Comparison of ENCODE assay signal across 20 cellular contexts in genomic region chr22:45707605-45708004, GRCh38. TPM values are rescaled to one million over a fixed set of nuclear protein-coding genes. Genes with fewer than 3 reads are reported as not detected.
A peak's percentile ranks its signal among the peaks of the same experiment; 100 is the strongest.
DNase-seq lines count a peak whose midpoint lies in the region; ATAC-seq, FAIRE-seq and TF ChIP-seq lines count a peak whose summit lies in the region.
"Had no signal": no experiment of that assay in that cellular context is flagged by ENCODE, and none has a peak within 500 bp of the region (broad histone marks: within the 10 kb centered on the region; RNA-seq: fewer than 3 reads in every experiment).

No MANE protein-coding gene starts in this region.

- H2AFZ ChIP-seq in smooth muscle cell (ENCODE audit: low read depth) = no peak overlapping the region
- H2AFZ ChIP-seq: GM23248 had no signal

- H3K4me3 Mint-ChIP-seq in progenitor cell of endocrine pancreas (ENCODE audit: low read depth) = no peak overlapping the region
- H3K4me3 Mint-ChIP-seq: B cell; CD4-positive, CD25-positive, alpha-beta regulatory T cell; CD8-positive, alpha-beta T cell; H9 had no signal

- FAIRE-seq in A549 (lab: Jason Lieb, UNC) (no peak), GM19239 (lab: Jason Lieb, UNC) (no peak)
- FAIRE-seq: G401.6, GM12892 had no signal

- H3K9me3 Mint-ChIP-seq in progenitor cell of endocrine pancreas (ENCODE audit: low read depth) = no peaks in the 10 kb centered on the region
- H3K9me3 Mint-ChIP-seq: CD4-positive, CD25-positive, alpha-beta regulatory T cell; CD8-positive, alpha-beta T cell; H9 had no signal

- H4K20me1 ChIP-seq in smooth muscle cell (ENCODE audit: low read depth) = peaks cover 80% of the 10 kb centered on the region

- TF ChIP-seq CTCF in A549 (IDR thresholded peaks at IDR 0.05) (no peak), RWPE2 (IDR thresholded peaks at IDR 0.05; ENCODE audit: poor library complexity, severe bottlenecking) (no peak), right lobe of liver (IDR thresholded peaks at IDR 0.05) (no peak), smooth muscle cell (IDR thresholded peaks at IDR 0.05; ENCODE audit: borderline replicate concordance, insufficient read depth, poor library complexity, severe bottlenecking) (no peak), progenitor cell of endocrine pancreas (IDR thresholded peaks at IDR 0.05; ENCODE audit: unreplicated experiment) (no peak)

- TF ChIP-seq POLR2A in A549 (IDR thresholded peaks at IDR 0.05; ENCODE audit: low read length) (no peak), right lobe of liver (IDR thresholded peaks at IDR 0.05) (no peak)

- H3K27me3 ChIP-seq in RWPE2 (ENCODE audit: insufficient read depth, poor library complexity, severe bottlenecking) (no peaks in the 10 kb centered on the region), right lobe of liver (no peaks in the 10 kb centered on the region), smooth muscle cell (ENCODE audit: low read depth) (no peaks in the 10 kb centered on the region)
- H3K27me3 ChIP-seq: BLaER1 had no signal

- TF ChIP-seq RAD21 in A549 (conservative IDR thresholded peaks at IDR 0.05 in 1 of 2, IDR thresholded peaks at IDR 0.05 in 1 of 2) = no peak

- H3K9ac ChIP-seq in smooth muscle cell (ENCODE audit: low read depth) = no peak overlapping the region
- H3K9ac ChIP-seq: BLaER1, GM23248 had no signal

- H3K4me1 ChIP-seq in A549 (peaks cover 87% of the 10 kb centered on the region), RWPE2 (ENCODE audit: insufficient read depth, poor library complexity, severe bottlenecking) (peaks cover 29% of the 10 kb centered on the region), right lobe of liver (peaks cover 0 to 33% (median 14%) of the 10 kb centered on the region in 4 donors), smooth muscle cell (ENCODE audit: low read depth) (peaks cover 11% of the 10 kb centered on the region)
- H3K4me1 ChIP-seq: Caco-2 had no signal

- H3K4me1 Mint-ChIP-seq in progenitor cell of endocrine pancreas (ENCODE audit: low read depth) = peaks cover 3% of the 10 kb centered on the region

- 32% methylated on average over 2 of the region's 2 CpGs for WGBS in A549 (ENCODE audit: missing lambda C conversion rate)
- 46% methylated on average over 2 of the region's 2 CpGs for WGBS in right lobe of liver (ENCODE audit: insufficient coverage, low coverage, low lambda C conversion rate, missing lambda C conversion rate)
- WGBS in smooth muscle cell (ENCODE audit: low lambda C conversion rate) = 97% methylated on average over 2 of the region's 2 CpGs

- H3K4me2 ChIP-seq in A549 (peak overlapping the region; percentile 60), smooth muscle cell (no peak overlapping the region)
- H3K4me2 ChIP-seq: BLaER1 had no signal

- no peak for ATAC-seq in A549
- ATAC-seq in RWPE2 (ENCODE audit: low read depth) = no peak
- peak; percentile 50 to 82 (median 66) for ATAC-seq in right lobe of liver
- ATAC-seq in HG03280 (IDR thresholded peaks at IDR 0.05; ENCODE audit: unreplicated experiment) = no peak
- ATAC-seq: CD8-positive, alpha-beta T cell; HCT116 had no signal

- DNase-seq in A549 (ENCODE audit: low read depth in 1 of 2, low spot score in 1 of 2) (no peak), RWPE2 (ENCODE audit: low spot score) (no peak), right lobe of liver (no peak), smooth muscle cell (lab: John Stamatoyannopoulos, UW; ENCODE audit: unreplicated experiment) (no peak), progenitor cell of endocrine pancreas (ENCODE audit: low spot score, unreplicated experiment) (no peak), GM19239 (ENCODE audit: insufficient read length, low spot score) (no peak)
- DNase-seq: Caco-2; CD4-positive, CD25-positive, alpha-beta regulatory T cell; CD8-positive, alpha-beta T cell; DMS153; DND-41; GM23248; H9 had no signal

- H3K27me3 Mint-ChIP-seq in progenitor cell of endocrine pancreas = no peaks in the 10 kb centered on the region
- H3K27me3 Mint-ChIP-seq: B cell; CD4-positive, CD25-positive, alpha-beta regulatory T cell had no signal

- POLR2A ChIA-PET in A549 (lab: Yijun Ruan, JAX) = no interaction called here

- H3K4me3 ChIP-seq in A549 = no peak overlapping the region
- no peak overlapping the region for H3K4me3 ChIP-seq in RWPE2 (ENCODE audit: severe bottlenecking)
- no peak overlapping the region for H3K4me3 ChIP-seq in right lobe of liver
- no peak overlapping the region for H3K4me3 ChIP-seq in smooth muscle cell
- H3K4me3 ChIP-seq: BLaER1, GM23248 had no signal

- CTCF ChIA-PET in A549 (lab: Yijun Ruan, JAX) = no interaction called here

- H3K27ac ChIP-seq in A549 = peak overlapping the region; percentile 86 to 94
- H3K27ac ChIP-seq in RWPE2 (ENCODE audit: poor library complexity, severe bottlenecking) = peak overlapping the region; percentile 68
- H3K27ac ChIP-seq in right lobe of liver = peak overlapping the region; percentile 37 to 79 (median 52)
- H3K27ac ChIP-seq in smooth muscle cell (ENCODE audit: low read depth) = peak overlapping the region; percentile 27
- H3K27ac ChIP-seq: BLaER1, C4-2B, GM23248 had no signal

- H3K9me3 ChIP-seq in A549 (no peaks in the 10 kb centered on the region), RWPE2 (ENCODE audit: severe bottlenecking) (no peaks in the 10 kb centered on the region), right lobe of liver (no peaks in the 10 kb centered on the region), smooth muscle cell (replicated peaks; ENCODE audit: low read depth) (no peaks in the 10 kb centered on the region)
- H3K9me3 ChIP-seq: Caco-2 had no signal

- TF ChIP-seq EP300 in A549 (IDR thresholded peaks at IDR 0.05) = no peak

- H3K79me2 ChIP-seq in smooth muscle cell (ENCODE audit: low read depth) = peaks cover 68% of the 10 kb centered on the region

- intact Hi-C loops in right lobe of liver (cut with DNase I) = no loop called here

- H3K27ac Mint-ChIP-seq in progenitor cell of endocrine pancreas = no peak overlapping the region
- H3K27ac Mint-ChIP-seq: B cell, H9 had no signal

- peaks cover 20% of the 10 kb centered on the region for H3F3A ChIP-seq in smooth muscle cell (ENCODE audit: low read depth)

- peaks cover 50% of the 10 kb centered on the region for H3K36me3 Mint-ChIP-seq in progenitor cell of endocrine pancreas (ENCODE audit: insufficient read depth)

- H3K36me3 ChIP-seq in RWPE2 (ENCODE audit: low read depth) (peaks cover 58% of the 10 kb centered on the region), right lobe of liver (peaks cover 0 to 14% (median 4%) of the 10 kb centered on the region in 4 donors), smooth muscle cell (ENCODE audit: low read depth) (peaks cover 7% of the 10 kb centered on the region)

TF ChIP-seq in A549, 52 proteins besides CTCF, POLR2A, EP300 and RAD21:
- 0 out of 4 replicates have a peak, but pooled peaks of 1 of the 2 experiments have one; percentile 9 for TF ChIP-seq CEBPB (IDR thresholded peaks at IDR 0.05)
- TF ChIP-seq FOXS1 (CRISPR knock-in tag; IDR thresholded peaks at IDR 0.05) = no peak
TF ChIP-seq in A549: peak in this region for 1.

RNA-seq across cellular contexts. Expression of gene ATXN10, which starts 36.0 kb away (rescaled TPM):
- polyA plus RNA-seq in A549 (2011; rRNA removed) (281 and 378 TPM in 2 replicates), A549 (2017; fragmentation: RNase III; extraction: RNeasy Plus Mini Kit Qiagen cat#74134 plus additional on column Dnase treatment) (126 to 142 TPM (median 129 TPM) in 3 replicates), smooth muscle cell (131 and 164 TPM in 2 replicates)
- 103 and 107 TPM in 2 replicates for polyA plus RNA-seq in A549 (2012; cell fraction: cytosol; rRNA removed)
- polyA plus RNA-seq in A549 (2012; cell fraction: nucleus; rRNA removed) = 24.1 and 54.9 TPM in 2 replicates
- 298 and 349 TPM in 2 replicates for polyA minus RNA-seq in A549 (2011; rRNA and poly(A)+ RNA removed)
- total RNA-seq in right lobe of liver (100 to 1,000 TPM in 1 of 6 experiments, 10 to 100 TPM in 5; 70.0 to 118 (median 84.3) TPM), smooth muscle cell (117 and 140 TPM in 2 replicates), progenitor cell of endocrine pancreas (176 and 177 TPM in 2 replicates)

Comparison
In these comparisons a context has a peak if more than half of its experiments do, and no peak if none do; other contexts are left out.
1. ATAC-seq: peak in right lobe of liver (4 of 4); none in A549 (0 of 2), RWPE2 (single experiment) and HG03280 (single experiment).
2. H3K27ac ChIP-seq: peak in every context shown above with its lines; median percentile 90 in A549; 68 in RWPE2; 52 in right lobe of liver; 27 in smooth muscle cell.